ENCODE assay signal across 22 cellular contexts in the genomic region with DNA sequence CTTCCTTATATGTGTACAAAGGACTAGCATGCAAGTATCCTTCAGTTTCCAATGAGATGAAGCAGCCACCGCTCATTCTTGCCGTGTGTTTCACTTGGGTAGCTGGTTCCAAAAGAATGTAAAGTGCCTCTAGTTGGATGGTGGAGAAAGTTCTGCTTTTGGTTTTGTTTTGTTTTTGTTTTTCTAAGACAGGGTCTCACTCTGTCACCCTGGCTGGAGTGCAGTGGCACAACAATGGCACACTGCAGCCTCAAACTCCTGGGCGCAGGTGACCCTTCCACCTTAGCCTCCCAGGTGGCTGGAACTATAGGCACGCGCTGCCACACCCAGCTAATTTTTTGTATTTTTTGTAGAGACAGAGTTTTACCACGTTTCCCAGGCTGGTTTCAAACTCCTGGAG. TPM values are rescaled to one million over a fixed set of nuclear protein-coding genes. Genes with fewer than 3 reads are reported as not detected.
DNase-seq lines count a peak whose midpoint lies in the region; ATAC-seq and TF ChIP-seq lines count a peak whose summit lies in the region.
"Had no signal": no experiment of that assay in that cellular context is flagged by ENCODE, and none has a peak within 500 bp of the region (broad histone marks: within the 10 kb centered on the region; RNA-seq: fewer than 3 reads in every experiment).

No MANE protein-coding gene starts in this region.

- H3K27me3 ChIP-seq in lower lobe of right lung (ENCODE audit: low read depth) (no peaks in the 10 kb centered on the region), thyroid gland (no peaks in the 10 kb centered on the region)
- H3K27me3 ChIP-seq: BLaER1 had no signal

- intact Hi-C loops in lower lobe of right lung (cut with DNase I) = no loop called here
- intact Hi-C loops in thyroid gland (cut with DNase I) = no loop called here
- intact Hi-C loops in Right ventricle myocardium superior (cut with DNase I) = no loop called here
- intact Hi-C loops in lower leg skin (cut with DNase I; ENCODE audit: low total_unique reads) = no loop called here

- peaks cover 12% of the 10 kb centered on the region for H3K36me3 Mint-ChIP-seq in T-helper 1 cell treated with Interleukin-12 subunit alpha and Interleukin-12 subunit beta and Interleukin-4 antibody, amounts not matched to agents 30 μg/mL and 1 μg/mL, for 36 hours (ENCODE audit: low read depth)

- H3K4me3 Mint-ChIP-seq in T-helper 1 cell treated with Interleukin-12 subunit alpha and Interleukin-12 subunit beta and Interleukin-4 antibody, amounts not matched to agents 30 μg/mL and 1 μg/mL, for 36 hours = no peak overlapping the region
- H3K4me3 Mint-ChIP-seq: CD4-positive, alpha-beta T cell had no signal

- TF ChIP-seq CTCF in lower lobe of right lung (IDR thresholded peaks at IDR 0.05) = no peak
- TF ChIP-seq CTCF in thyroid gland (IDR thresholded peaks at IDR 0.05) = no peak
- TF ChIP-seq CTCF in lower leg skin (IDR thresholded peaks at IDR 0.05) = no peak

- H3K4me1 ChIP-seq in lower lobe of right lung (peaks cover 55% of the 10 kb centered on the region), thyroid gland (peaks cover 49 to 86% of the 10 kb centered on the region in 2 donors)
- H3K4me1 ChIP-seq: BLaER1 had no signal

- H3K36me3 ChIP-seq in lower lobe of right lung = no peaks in the 10 kb centered on the region
- no peaks in the 10 kb centered on the region for H3K36me3 ChIP-seq in thyroid gland
- H3K36me3 ChIP-seq: BLaER1 had no signal

- H3K9me3 ChIP-seq in lower lobe of right lung (no peaks in the 10 kb centered on the region), thyroid gland (no peaks in the 10 kb centered on the region)
- H3K9me3 ChIP-seq: BLaER1 had no signal

- no peaks in the 10 kb centered on the region for H3K27me3 Mint-ChIP-seq in T-helper 1 cell treated with Interleukin-12 subunit alpha and Interleukin-12 subunit beta and Interleukin-4 antibody, amounts not matched to agents 30 μg/mL and 1 μg/mL, for 36 hours (ENCODE audit: low read depth)
- H3K27me3 Mint-ChIP-seq: CD4-positive, alpha-beta T cell had no signal

- peak overlapping the region; percentile 2 for H3K27ac ChIP-seq in lower lobe of right lung
- peak overlapping the region; percentile 67 to 87 (median 86) for H3K27ac ChIP-seq in thyroid gland
- H3K27ac ChIP-seq: 22Rv1, BLaER1, GM23248 had no signal

- H3K4me1 Mint-ChIP-seq in T-helper 1 cell treated with Interleukin-12 subunit alpha and Interleukin-12 subunit beta and Interleukin-4 antibody, amounts not matched to agents 30 μg/mL and 1 μg/mL, for 36 hours (ENCODE audit: low read depth) = peaks cover 19% of the 10 kb centered on the region

- no peaks in the 10 kb centered on the region for H3K9me3 Mint-ChIP-seq in T-helper 1 cell treated with Interleukin-12 subunit alpha and Interleukin-12 subunit beta and Interleukin-4 antibody, amounts not matched to agents 30 μg/mL and 1 μg/mL, for 36 hours
- H3K9me3 Mint-ChIP-seq: CD4-positive, alpha-beta T cell had no signal

- 32 to 50% methylated on average over 6 of the region's 6 CpGs for WGBS in thyroid gland, 2 donors
- WGBS in lower leg skin, 2 donors = 69% methylated on average over 6 of the region's 6 CpGs

- H3K4me3 ChIP-seq in lower lobe of right lung (no peak overlapping the region), thyroid gland (replicated peaks in 1 of 3) (no peak overlapping the region), lower leg skin (ENCODE audit: low read depth, poor library complexity, severe bottlenecking) (no peak overlapping the region)
- H3K4me3 ChIP-seq: BLaER1, GM23248 had no signal

- ATAC-seq in lower lobe of right lung = peak in 1 of 2 donors; percentile 8
- ATAC-seq in Right ventricle myocardium superior (ENCODE audit: poor library complexity) = no peak

- TF ChIP-seq POLR2A in thyroid gland (IDR thresholded peaks at IDR 0.05) (peak in 1 of 2 donors; percentile 10), lower leg skin (IDR thresholded peaks at IDR 0.05) (no peak)

- peak overlapping the region; percentile 22 for H3K27ac Mint-ChIP-seq in T-helper 1 cell treated with Interleukin-12 subunit alpha and Interleukin-12 subunit beta and Interleukin-4 antibody, amounts not matched to agents 30 μg/mL and 1 μg/mL, for 36 hours
- H3K27ac Mint-ChIP-seq: CD4-positive, alpha-beta T cell had no signal

- DNase-seq in T-helper 1 cell = no peak
- no peak for DNase-seq in lower lobe of right lung
- peak; percentile 67 to 77 for DNase-seq in thyroid gland
- DNase-seq in DMS79 (lab: John Stamatoyannopoulos, UW) = no peak
- no peak for DNase-seq in dedifferentiated amniotic fluid mesenchymal stem cell (ENCODE audit: extremely low spot score)
- DNase-seq in Right ventricle myocardium superior = no peak
- no peak for DNase-seq in lower leg skin (ENCODE audit: low spot score in 2 of 2)
- DNase-seq: CD4-positive, alpha-beta T cell; DMS53; GM23248; H7; NCI-H1048; NCI-H1417; NCI-H1694; NCI-H2029 treated with DMSO at 0.1 percent for 48 hours; NCI-H446 treated with DMSO at 0.1 percent for 48 hours; NCI-H526; RPMI8226; SHP77 treated with DMSO at 0.1 percent for 48 hours had no signal

RNA-seq across cellular contexts. Expression of a gene that starts 8.3 kb away (rescaled TPM):
- 173 TPM for total RNA-seq in lower lobe of right lung
- 100 to 1,000 TPM in 1 of 4 donors, 10 to 100 TPM in 3; 72.0 to 101 (median 82.5) TPM for total RNA-seq in thyroid gland
- total RNA-seq in Right ventricle myocardium superior = 22.5 TPM
- total RNA-seq in lower leg skin = 100 to 1,000 TPM in 1 of 4 donors, 10 to 100 TPM in 3; 60.2 to 107 (median 64.9) TPM

Comparison
In these comparisons a context has a peak if more than half of its experiments do, and no peak if none do; other contexts are left out.
1. DNase-seq: peak in thyroid gland (2 of 2); none in T-helper 1 cell (0 of 5), lower lobe of right lung (single experiment), DMS79 (single experiment), dedifferentiated amniotic fluid mesenchymal stem cell (single experiment), Right ventricle myocardium superior (single experiment) and lower leg skin (0 of 2).